In genomic region chr3:171682743-171683142, GRCh38 we compare ENCODE assay signal across 34 cellular contexts.
"Had no signal": no experiment of that assay in that cellular context is flagged by ENCODE, and none has a peak within 500 bp of the region (broad histone marks: within the 10 kb centered on the region; RNA-seq: fewer than 3 reads in every experiment).

No MANE protein-coding gene starts in this region.

- H3K4me3 ChIP-seq: MG63 had no signal

- DNase-seq: Karpas-422, Kasumi-1, MG63, MM.1S, MV-4-11, NCI-H1048, NCI-H1092, NCI-H1092 treated with DMSO at 0.1 percent for 48 hours, NCI-H1105, NCI-H1105 treated with DMSO at 0.1 percent for 48 hours, NCI-H1417, NCI-H1417 treated with DMSO at 0.1 percent for 48 hours, NCI-H1436, NCI-H1436 treated with DMSO at 0.1 percent for 48 hours, NCI-H146, NCI-H1694, NCI-H1694 treated with DMSO at 0.1 percent for 48 hours, NCI-H187, NCI-H187 treated with DMSO at 0.1 percent for 48 hours, NCI-H1930, NCI-H2029, NCI-H2029 treated with DMSO at 0.1 percent for 48 hours, NCI-H2081, NCI-H2081 treated with DMSO at 0.1 percent for 48 hours, NCI-H2107, NCI-H2171, NCI-H2171 treated with DMSO at 0.1 percent for 48 hours, NCI-H2227 treated with DMSO at 0.1 percent for 48 hours, NCI-H226, NCI-H345, NCI-H446, NCI-H446 treated with DMSO at 0.1 percent for 48 hours, NCI-H510A had no signal

- H3K27me3 ChIP-seq: MG63 had no signal

- H3K27ac ChIP-seq: KMS-11 had no signal

- H3K9me3 ChIP-seq: MG63 had no signal

- H3K9ac ChIP-seq: KMS-11 had no signal

- H3K36me3 ChIP-seq: MG63 had no signal

- H3K4me2 ChIP-seq: KMS-11 had no signal
